8 cellular contexts compared by ENCODE assay signal in genomic region chr18:55420665-55420964, GRCh38.
A peak's percentile ranks its signal among the peaks of the same experiment; 100 is the strongest.
DNase-seq lines count a peak whose midpoint lies in the region; ATAC-seq and TF ChIP-seq lines count a peak whose summit lies in the region.

No MANE protein-coding gene starts in this region.

- H3K4me1 ChIP-seq in duodenal mucosa (ENCODE audit: control insufficient read depth in 1 of 2, insufficient read depth in 2 of 2, low read length in 2 of 2), result no peaks in the 10 kb centered on the region
- H3K4me1 ChIP-seq in spleen, result peaks cover 4 to 49% (median 28%) of the 10 kb centered on the region in 6 donors

- ATAC-seq in GM19324 (IDR thresholded peaks at IDR 0.05; ENCODE audit: low FRiP score, unreplicated experiment) (peak; percentile 72), HG03280 (IDR thresholded peaks at IDR 0.05; ENCODE audit: unreplicated experiment) (peak; percentile 71), SK-N-SH treated with all-trans-retinoic acid at 6 μM for 48 hours (no peak)

- H3K27me3 ChIP-seq in duodenal mucosa (ENCODE audit: control insufficient read depth in 1 of 2, insufficient read depth in 2 of 2, low read length in 2 of 2) (no peaks in the 10 kb centered on the region), spleen (replicated peaks in 1 of 7) (no peaks in the 10 kb centered on the region)

- no peaks in the 10 kb centered on the region for H3K36me3 ChIP-seq in duodenal mucosa (ENCODE audit: control insufficient read depth in 1 of 2, insufficient read depth in 2 of 2, low read length in 2 of 2)
- no peaks in the 10 kb centered on the region for H3K36me3 ChIP-seq in spleen

- TF ChIP-seq POLR2A in spleen (IDR thresholded peaks at IDR 0.05), result no peak

- peak overlapping the region; percentile 30 for H3K27ac ChIP-seq in duodenal mucosa (ENCODE audit: low read depth, low read length)
- H3K27ac ChIP-seq in spleen, result peak overlapping the region in 7 of 8 donors; percentile 58 to 77 (median 67)

- H3K9me3 ChIP-seq in duodenal mucosa (ENCODE audit: control insufficient read depth in 1 of 2, low read length in 2 of 2), result no peaks in the 10 kb centered on the region
- no peaks in the 10 kb centered on the region for H3K9me3 ChIP-seq in spleen

- no peak for DNase-seq in spleen
- no peak for DNase-seq in NCI-H69 (lab: John Stamatoyannopoulos, UW)
- no peak for DNase-seq in Kasumi-1 (lab: John Stamatoyannopoulos, UW)
- DNase-seq in HCEC 1CT, result no peak

- intact Hi-C loops in spleen (cut with DNase I; ENCODE audit: low total_unique reads), result no loop called here

- peak overlapping the region in 1 of 2 donors; percentile 15 for H3K9ac ChIP-seq in duodenal mucosa (ENCODE audit: low read depth in 1 of 2, low read length in 2 of 2)

- no peak for TF ChIP-seq CTCF in spleen (IDR thresholded peaks at IDR 0.05 in 8 of 11, conservative IDR thresholded peaks at IDR 0.05 in 3 of 11)

- 12 to 26% (median 22%) methylated on average over 5 of the region's 5 CpGs for WGBS in spleen, 5 donors

- peak overlapping the region; percentile 2 to 37 for H3K4me3 ChIP-seq in duodenal mucosa (ENCODE audit: low read depth in 1 of 2, low read length in 2 of 2)
- peak overlapping the region in 2 of 8 donors; percentile 32 to 42 for H3K4me3 ChIP-seq in spleen

TF ChIP-seq in SK-N-SH treated with all-trans-retinoic acid at 6 μM for 48 hours, 23 proteins besides CTCF, POLR2A, EP300 and RAD21:
- TF ChIP-seq ZNF565 (CRISPR knock-in tag; conservative IDR thresholded peaks at IDR 0.05; ENCODE audit: low read depth) (no peak), RARB (CRISPR knock-in tag; IDR thresholded peaks at IDR 0.05) (no peak), TCF4 (CRISPR knock-in tag; IDR thresholded peaks at IDR 0.05; ENCODE audit: borderline replicate concordance) (no peak), TSHZ2 (CRISPR knock-in tag; IDR thresholded peaks at IDR 0.05) (no peak), BACH2 (CRISPR knock-in tag; IDR thresholded peaks at IDR 0.05; ENCODE audit: borderline replicate concordance) (no peak), ISL1 (CRISPR knock-in tag; IDR thresholded peaks at IDR 0.05) (no peak), OSR1 (CRISPR knock-in tag; IDR thresholded peaks at IDR 0.05) (no peak), CSDC2 (CRISPR knock-in tag; IDR thresholded peaks at IDR 0.05) (no peak), ZNF8 (CRISPR knock-in tag; IDR thresholded peaks at IDR 0.05) (no peak), ZNF70 (CRISPR knock-in tag; IDR thresholded peaks at IDR 0.05) (no peak), ZFP3 (CRISPR knock-in tag; IDR thresholded peaks at IDR 0.05) (no peak), ARNTL (CRISPR knock-in tag; IDR thresholded peaks at IDR 0.05; ENCODE audit: borderline replicate concordance, low read depth) (no peak)
